Comparison of ENCODE assay signal across 24 cellular contexts in genomic region chr11:105642870-105643269, GRCh38. TPM values are rescaled to one million over a fixed set of nuclear protein-coding genes. Genes with fewer than 3 reads are reported as not detected.
A peak's percentile ranks its signal among the peaks of the same experiment; 100 is the strongest.
DNase-seq lines count a peak whose midpoint lies in the region; ATAC-seq and TF ChIP-seq lines count a peak whose summit lies in the region.
"Had no signal": no experiment of that assay in that cellular context is flagged by ENCODE, and none has a peak within 500 bp of the region (broad histone marks: within the 10 kb centered on the region; RNA-seq: fewer than 3 reads in every experiment).

No MANE protein-coding gene starts in this region.

- no peak overlapping the region for H3K9ac ChIP-seq in HCT116 (ENCODE audit: low read length)
- no peak overlapping the region for H3K9ac ChIP-seq in endodermal cell (ENCODE audit: extremely low read depth, low read length, poor library complexity, severe bottlenecking)
- H3K9ac ChIP-seq: BLaER1 treated with 17β-estradiol and CSF1 and Interleukin-3, amounts not matched to agents 10 nM and 100 nM had no signal

- TF ChIP-seq RAD21 in HCT116 (IDR thresholded peaks at IDR 0.05; ENCODE audit: low read depth): no peak

- POLR2A ChIA-PET in HCT116 (lab: Charles Lee): no interaction called here

- H4K20me1 ChIP-seq in HCT116 (ENCODE audit: insufficient read depth): no peaks in the 10 kb centered on the region
- H4K20me1 ChIP-seq: BLaER1 treated with 17β-estradiol and CSF1 and Interleukin-3, amounts not matched to agents 10 nM and 100 nM had no signal

- H3K27me3 Mint-ChIP-seq in endodermal cell (ENCODE audit: insufficient read depth) (no peaks in the 10 kb centered on the region), glutamatergic neuron (ENCODE audit: unreplicated experiment) (peaks cover 3% of the 10 kb centered on the region)
- H3K27me3 Mint-ChIP-seq: CD4-positive, alpha-beta T cell; CD8-positive, alpha-beta memory T cell had no signal

- BruUV-seq in HCT116 (replicated peaks; lab: Mats Ljungman, UMichigan): no TSS peak

- H3K9me3 Mint-ChIP-seq in endodermal cell (peaks cover 4% of the 10 kb centered on the region), glutamatergic neuron (ENCODE audit: unreplicated experiment) (peaks cover 3% of the 10 kb centered on the region)
- H3K9me3 Mint-ChIP-seq: CD4-positive, alpha-beta T cell had no signal

- ATAC-seq in HCT116: no peak
- no peak for ATAC-seq in psoas muscle
- ATAC-seq: A549, GM12878, GM23338 had no signal

- no peak overlapping the region for H3K27ac ChIP-seq in HCT116 (ENCODE audit: low read depth, low read length)
- no peak overlapping the region for H3K27ac ChIP-seq in endodermal cell (ENCODE audit: low read depth, low read length)
- no peak overlapping the region for H3K27ac ChIP-seq in psoas muscle
- H3K27ac ChIP-seq: A549; BLaER1 treated with 17β-estradiol and CSF1 and Interleukin-3, amounts not matched to agents 10 nM and 100 nM had no signal

- no peak overlapping the region for H2AFZ ChIP-seq in HCT116 (ENCODE audit: low read depth, low read length, poor library complexity, severe bottlenecking)
- H2AFZ ChIP-seq: GM23338 had no signal

- DNase-seq in HCT116 (ENCODE audit: low read depth, low spot score) (no peak), HT1080 (ENCODE audit: low read depth) (peak; percentile 17), endodermal cell (no peak), glutamatergic neuron (no peak), NCI-H526 (lab: John Stamatoyannopoulos, UW) (no peak), NCI-H2227 (lab: John Stamatoyannopoulos, UW; ENCODE audit: unreplicated experiment) (no peak), psoas muscle (no peak), NOMO-1 treated with DMSO at 0.1 percent for 48 hours (lab: John Stamatoyannopoulos, UW; ENCODE audit: unreplicated experiment) (no peak)
- DNase-seq: 8988T; ACHN; AML-193; BE2C; CD4-positive, alpha-beta T cell; CD8-positive, alpha-beta memory T cell; DMS 273 treated with DMSO at 0.1 percent for 48 hours; DMS79; EL; GDM1; HCEC 1CT had no signal

- no peaks in the 10 kb centered on the region for H3K9me2 ChIP-seq in HCT116 (ENCODE audit: insufficient read depth)

- RAD21 ChIA-PET in HCT116 (lab: Charles Lee; ENCODE audit: low non-redundant PET in 1 of 2, low total read pairs in 2 of 2, uncharacterized antibody in 2 of 2, unreplicated experiment in 2 of 2): no interaction called here

- TF ChIP-seq CTCF in HCT116 (IDR thresholded peaks at IDR 0.05 in 2 of 3, conservative IDR thresholded peaks at IDR 0.05 in 1 of 3; ENCODE audit: borderline replicate concordance in 1 of 3, insufficient read depth in 1 of 3, low read depth in 2 of 3, low read length in 2 of 3) (0 out of 6 replicates have a peak, but pooled peaks of 2 of the 3 experiments have one; percentile 4 to 10), endodermal cell (conservative IDR thresholded peaks at IDR 0.05) (peak; percentile 30), glutamatergic neuron (IDR thresholded peaks at IDR 0.05; ENCODE audit: partially characterized antibody, unreplicated experiment) (peak; percentile 23), psoas muscle (IDR thresholded peaks at IDR 0.05) (no peak)

- no peaks in the 10 kb centered on the region for H3K79me2 ChIP-seq in HCT116 (ENCODE audit: insufficient read depth, low read length)

- no peaks in the 10 kb centered on the region for H3K9me3 ChIP-seq in HCT116 (ENCODE audit: control insufficient read depth in 1 of 2, insufficient read depth in 1 of 2, low read depth in 1 of 2, low read length in 2 of 2)
- no peaks in the 10 kb centered on the region for H3K9me3 ChIP-seq in endodermal cell (ENCODE audit: control insufficient read depth, low read length)
- H3K9me3 ChIP-seq in psoas muscle: no peaks in the 10 kb centered on the region
- H3K9me3 ChIP-seq: A549, BE2C had no signal

- CTCF ChIA-PET in HCT116 (lab: Charles Lee): no interaction called here

- H3K4me3 ChIP-seq in HCT116 (replicated peaks in 1 of 2; ENCODE audit: low read depth in 1 of 2, low read length in 2 of 2) (no peak overlapping the region), endodermal cell (ENCODE audit: low read length) (no peak overlapping the region), psoas muscle (no peak overlapping the region)
- H3K4me3 ChIP-seq: A549; BLaER1 treated with 17β-estradiol and CSF1 and Interleukin-3, amounts not matched to agents 10 nM and 100 nM; GM12878; GM23338 had no signal

- H3K27ac Mint-ChIP-seq in endodermal cell (no peak overlapping the region), glutamatergic neuron (ENCODE audit: unreplicated experiment) (no peak overlapping the region)
- H3K27ac Mint-ChIP-seq: CD4-positive, alpha-beta T cell; CD8-positive, alpha-beta memory T cell; GM23338 had no signal

- no peaks in the 10 kb centered on the region for H3K27me3 ChIP-seq in HCT116 (ENCODE audit: insufficient read depth, low read length)
- no peaks in the 10 kb centered on the region for H3K27me3 ChIP-seq in endodermal cell (ENCODE audit: control insufficient read depth, insufficient read depth, low read length, poor library complexity, severe bottlenecking)
- no peaks in the 10 kb centered on the region for H3K27me3 ChIP-seq in psoas muscle (ENCODE audit: insufficient read depth in 3 of 3, low read length in 2 of 3)
- H3K27me3 ChIP-seq: BE2C; BLaER1 treated with 17β-estradiol and CSF1 and Interleukin-3, amounts not matched to agents 10 nM and 100 nM had no signal

- H3K4me1 Mint-ChIP-seq in endodermal cell (peaks cover 4% of the 10 kb centered on the region), glutamatergic neuron (ENCODE audit: low read depth, unreplicated experiment) (peaks cover 2% of the 10 kb centered on the region)
- H3K4me1 Mint-ChIP-seq: CD14-positive monocyte; CD8-positive, alpha-beta memory T cell; GM23338 had no signal

- TF ChIP-seq POLR2A in HCT116 (IDR thresholded peaks at IDR 0.05; ENCODE audit: borderline replicate concordance, extremely low read depth, insufficient read depth, insufficient read length): no peak

- no peak overlapping the region for H3K4me2 ChIP-seq in HCT116 (ENCODE audit: low read length)
- H3K4me2 ChIP-seq: A549; BLaER1 treated with 17β-estradiol and CSF1 and Interleukin-3, amounts not matched to agents 10 nM and 100 nM; GM23338 had no signal

- H3K36me3 Mint-ChIP-seq in endodermal cell (ENCODE audit: low read depth) (no peaks in the 10 kb centered on the region), glutamatergic neuron (ENCODE audit: unreplicated experiment) (no peaks in the 10 kb centered on the region)
- H3K36me3 Mint-ChIP-seq: CD14-positive monocyte; CD8-positive, alpha-beta memory T cell had no signal

- H3K36me3 ChIP-seq in HCT116 (ENCODE audit: control insufficient read depth in 1 of 2, insufficient read depth in 2 of 2, low read length in 2 of 2) (no peaks in the 10 kb centered on the region), endodermal cell (ENCODE audit: control insufficient read depth, insufficient read depth, low read length) (no peaks in the 10 kb centered on the region), psoas muscle (ENCODE audit: insufficient read depth in 1 of 2, low read depth in 1 of 2) (no peaks in the 10 kb centered on the region)
- H3K36me3 ChIP-seq: BE2C; BLaER1 treated with 17β-estradiol and CSF1 and Interleukin-3, amounts not matched to agents 10 nM and 100 nM had no signal

- H3K4me3 Mint-ChIP-seq in endodermal cell: no peak overlapping the region
- no peak overlapping the region for H3K4me3 Mint-ChIP-seq in glutamatergic neuron (ENCODE audit: unreplicated experiment)
- H3K4me3 Mint-ChIP-seq: CD14-positive monocyte; CD4-positive, alpha-beta T cell; CD8-positive, alpha-beta memory T cell; GM23338 had no signal

- intact Hi-C loops in HCT116 (cut with micrococcal nuclease) (no loop called here), psoas muscle (cut with DNase I) (no loop called here)

- no peaks in the 10 kb centered on the region for H3K4me1 ChIP-seq in HCT116 (ENCODE audit: control insufficient read depth in 1 of 2, insufficient read depth in 2 of 2, low read length in 2 of 2)
- no peaks in the 10 kb centered on the region for H3K4me1 ChIP-seq in endodermal cell (ENCODE audit: control insufficient read depth, insufficient read depth, low read length)
- no peaks in the 10 kb centered on the region for H3K4me1 ChIP-seq in psoas muscle
- H3K4me1 ChIP-seq: A549; BLaER1 treated with 17β-estradiol and CSF1 and Interleukin-3, amounts not matched to agents 10 nM and 100 nM had no signal

TF ChIP-seq in HCT116, 20 proteins besides CTCF, POLR2A, EP300 and RAD21 (continues in another document):
- TF ChIP-seq EGR1 (IDR thresholded peaks at IDR 0.05; ENCODE audit: low read depth): no peak
- TF ChIP-seq REST (IDR thresholded peaks at IDR 0.05; ENCODE audit: low read depth): no peak
- no peak for TF ChIP-seq CEBPB (IDR thresholded peaks at IDR 0.05; ENCODE audit: low read depth)

RNA-seq across cellular contexts. Expression of gene GRIA4, which starts 33.0 kb away (rescaled TPM):
- not detected for total RNA-seq in HCT116 (2021; ENCODE audit: unreplicated experiment)
- polyA plus RNA-seq in HCT116 (2012): 0.03 TPM in 1 of 2 replicates, not detected in the other
- not detected in 2 replicates for total RNA-seq in HT1080 (2014; rRNA removed; shearing (Covaris generic))
- not detected in 2 replicates for polyA plus RNA-seq in HT1080 (2015; cell fraction: cytosol; rRNA removed)
- not detected in 2 replicates for polyA plus RNA-seq in HT1080 (2015; cell fraction: nucleus; rRNA removed)
- under 1 TPM; 0.18 to 0.37 TPM for total RNA-seq in endodermal cell
- polyA plus RNA-seq in endodermal cell (2013, experiment 1 of 2): 3.7 TPM
- 3.3 TPM for polyA plus RNA-seq in endodermal cell (2013, experiment 2 of 2)
- 13.6 TPM for total RNA-seq in glutamatergic neuron (ENCODE audit: unreplicated experiment)
- total RNA-seq in psoas muscle: not detected
- under 1 TPM; 0.03 to 0.17 (median 0.06) TPM for polyA plus RNA-seq in psoas muscle
- total RNA-seq: CD4-positive, alpha-beta T cell; CD8-positive, alpha-beta memory T cell; GM12878 had no signal
- polyA plus RNA-seq: A549; CD14-positive monocyte; CD8-positive, alpha-beta memory T cell had no signal

Comparison
In these comparisons a context has a peak if more than half of its experiments do, and no peak if none do; other contexts are left out.
1. RNA of gene GRIA4, which starts 33.0 kb away (total RNA-seq): 13.6 TPM in glutamatergic neuron (single experiment); 0.18 to 0.37 TPM in endodermal cell, not detected in HCT116 (single experiment), not detected in HT1080 and not detected in psoas muscle; every median in the first group is over 10 times any median in the second.